Comparison of ENCODE assay signal across 8 cellular contexts in the genomic region with DNA sequence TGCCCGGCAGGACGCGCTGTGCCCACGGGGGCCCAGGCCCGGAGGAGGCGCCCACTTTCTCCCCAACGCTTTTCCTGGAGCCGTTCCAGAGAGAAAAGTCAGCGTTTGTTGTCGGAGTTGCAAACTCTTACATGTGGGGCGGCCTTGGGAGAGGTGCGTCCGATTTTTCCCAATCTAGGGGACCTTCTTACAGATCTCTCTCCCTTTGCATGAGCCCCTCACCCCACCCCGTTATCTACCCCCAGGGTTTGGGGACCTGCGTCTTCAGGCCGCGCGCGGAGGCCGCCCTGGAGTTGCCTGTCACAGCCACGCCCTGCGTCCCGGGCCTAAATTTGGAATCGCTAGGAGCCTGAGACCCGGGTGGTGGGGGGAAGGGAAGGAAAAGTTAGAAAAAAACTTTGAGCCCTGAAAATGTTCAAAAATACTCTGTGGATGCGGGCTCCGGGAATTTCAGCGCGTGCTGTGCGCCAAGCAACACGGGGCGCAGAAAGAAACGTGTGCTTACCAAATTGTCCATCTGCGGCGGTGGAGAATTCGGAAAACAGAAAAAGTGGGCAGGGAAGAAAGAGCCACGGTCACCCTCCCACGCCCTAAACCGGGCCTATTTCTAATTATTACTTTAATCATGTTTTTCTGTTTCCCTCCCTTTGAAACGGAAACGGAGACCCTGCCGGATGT. TPM values are rescaled to one million over a fixed set of nuclear protein-coding genes. Genes with fewer than 3 reads are reported as not detected.
DNase-seq lines count a peak whose midpoint lies in the region; ATAC-seq, FAIRE-seq and TF ChIP-seq lines count a peak whose summit lies in the region.

No MANE protein-coding gene starts in this region.

- in situ Hi-C loops in gastrocnemius medialis (cut with MboI; ENCODE audit: low sequenced_read_pairs in 4 of 4) = no loop called here

- H3K27ac ChIP-seq in heart left ventricle = peak overlapping the region; percentile 71 to 96 (median 91)
- peak overlapping the region; percentile 75 to 95 (median 84) for H3K27ac ChIP-seq in gastrocnemius medialis

- H3K27me3 ChIP-seq in heart left ventricle (no peaks in the 10 kb centered on the region), gastrocnemius medialis (no peaks in the 10 kb centered on the region)

- WGBS in heart left ventricle, 4 donors = 0 to 1% (median 1%) methylated on average over 30 to 42 of the region's 42 CpGs

- intact Hi-C loops in activated naive CD4-positive, alpha-beta T cell treated with anti-CD3 and anti-CD28 coated beads for 36 hours (cut with micrococcal nuclease) = loop anchor here (1.0 to 10.0 kb wide), 4 partner anchors 1023 to 1224 kb away; a partner anchor contains a TSS
- intact Hi-C loops in heart left ventricle (cut with DNase I) (loop anchor here in 3 of 10 donors (2.0 to 10.0 kb wide), 3 partner anchors 17 to 197 kb away; no protein-coding TSS in a partner anchor), gastrocnemius medialis (cut with DNase I; ENCODE audit: low total_unique reads) (loop anchor here (2.0 to 5.0 kb wide), 3 partner anchors 189 to 1299 kb away; a partner anchor contains a TSS)

- H3K4me1 Mint-ChIP-seq in activated naive CD4-positive, alpha-beta T cell treated with anti-CD3 and anti-CD28 coated beads for 36 hours (ENCODE audit: low read depth) = peaks cover 34% of the 10 kb centered on the region

- CTCF ChIA-PET in activated naive CD4-positive, alpha-beta T cell treated with anti-CD3 and anti-CD28 coated beads for 36 hours (lab: Charles Lee) = no interaction called here

- no peak for FAIRE-seq in D721Med (lab: Jason Lieb, UNC)

- no peak for TF ChIP-seq CTCF in GM10266 (IDR thresholded peaks at IDR 0.05; ENCODE audit: control insufficient read depth, insufficient read depth, low read depth, missing control alignments)
- TF ChIP-seq CTCF in heart left ventricle (IDR thresholded peaks at IDR 0.05) = no peak
- TF ChIP-seq CTCF in gastrocnemius medialis (IDR thresholded peaks at IDR 0.05 in 4 of 5, conservative IDR thresholded peaks at IDR 0.05 in 1 of 5) = no peak
- no peak for TF ChIP-seq CTCF in D721Med (IDR thresholded peaks at IDR 0.05; ENCODE audit: insufficient read depth, missing control alignments)

- H3K27me3 Mint-ChIP-seq in activated naive CD4-positive, alpha-beta T cell treated with anti-CD3 and anti-CD28 coated beads for 36 hours (ENCODE audit: low read depth) = no peaks in the 10 kb centered on the region

- H3K9me3 Mint-ChIP-seq in activated naive CD4-positive, alpha-beta T cell treated with anti-CD3 and anti-CD28 coated beads for 36 hours = no peaks in the 10 kb centered on the region

- H3K4me1 ChIP-seq in heart left ventricle (peaks cover 11 to 54% (median 42%) of the 10 kb centered on the region in 12 donors), gastrocnemius medialis (peaks cover 41% of the 10 kb centered on the region in 2 donors)

- peak; percentile 38 for DNase-seq in GM10266 (ENCODE audit: extremely low spot score)
- peak; percentile 34 for DNase-seq in activated naive CD4-positive, alpha-beta T cell treated with anti-CD3 and anti-CD28 coated beads for 36 hours
- peak; percentile 75 to 85 (median 84) for DNase-seq in heart left ventricle
- DNase-seq in gastrocnemius medialis = peak; percentile 74 to 77
- DNase-seq in NCI-H510A treated with DMSO at 0.1 percent for 48 hours (lab: John Stamatoyannopoulos, UW) = no peak
- DNase-seq in D721Med (ENCODE audit: insufficient read length, low spot score) = no peak

- no peaks in the 10 kb centered on the region for H3K9me3 ChIP-seq in heart left ventricle
- no peaks in the 10 kb centered on the region for H3K9me3 ChIP-seq in gastrocnemius medialis

- H3K36me3 Mint-ChIP-seq in activated naive CD4-positive, alpha-beta T cell treated with anti-CD3 and anti-CD28 coated beads for 36 hours (ENCODE audit: low read depth) = peaks cover 35% of the 10 kb centered on the region

- peak overlapping the region; percentile 99 for H3K4me3 Mint-ChIP-seq in activated naive CD4-positive, alpha-beta T cell treated with anti-CD3 and anti-CD28 coated beads for 36 hours

- peak; percentile 10 for ATAC-seq in HG03342 (IDR thresholded peaks at IDR 0.05; ENCODE audit: unreplicated experiment)
- ATAC-seq in heart left ventricle = peak; percentile 44 to 70 (median 54)
- ATAC-seq in gastrocnemius medialis = peak; percentile 75 to 77
- ATAC-seq in HG02763 (IDR thresholded peaks at IDR 0.05; ENCODE audit: unreplicated experiment) = no peak

- H3K4me3 ChIP-seq in heart left ventricle (peak overlapping the region; percentile 72 to 100 (median 96)), gastrocnemius medialis (peak overlapping the region; percentile 70 to 88 (median 81))

- H3K36me3 ChIP-seq in heart left ventricle (no peaks in the 10 kb centered on the region), gastrocnemius medialis (no peaks in the 10 kb centered on the region)

- TF ChIP-seq POLR2A in heart left ventricle (IDR thresholded peaks at IDR 0.05) (no peak), gastrocnemius medialis (IDR thresholded peaks at IDR 0.05) (no peak)

- peak overlapping the region; percentile 99 for H3K27ac Mint-ChIP-seq in activated naive CD4-positive, alpha-beta T cell treated with anti-CD3 and anti-CD28 coated beads for 36 hours

RNA-seq across cellular contexts. Expression of a gene that starts 0.6 kb away (rescaled TPM):
- 100 to 1,000 TPM; 205 to 215 TPM for total RNA-seq in activated naive CD4-positive, alpha-beta T cell treated with anti-CD3 and anti-CD28 coated beads for 36 hours
- total RNA-seq in heart left ventricle (100 to 1,000 TPM; 216 to 475 (median 264) TPM), gastrocnemius medialis (100 to 1,000 TPM; 110 to 207 (median 133) TPM)
- 100 to 1,000 TPM; 302 to 477 TPM for polyA plus RNA-seq in heart left ventricle

Comparison
In these comparisons a context has a peak if more than half of its experiments do, and no peak if none do; other contexts are left out.
1. DNase-seq: peak in GM10266 (single experiment), activated naive CD4-positive, alpha-beta T cell treated with anti-CD3 and anti-CD28 coated beads for 36 hours (single experiment), heart left ventricle (5 of 5) and gastrocnemius medialis (2 of 2); none in NCI-H510A treated with DMSO at 0.1 percent for 48 hours (single experiment) and D721Med (single experiment).